In the genomic region with DNA sequence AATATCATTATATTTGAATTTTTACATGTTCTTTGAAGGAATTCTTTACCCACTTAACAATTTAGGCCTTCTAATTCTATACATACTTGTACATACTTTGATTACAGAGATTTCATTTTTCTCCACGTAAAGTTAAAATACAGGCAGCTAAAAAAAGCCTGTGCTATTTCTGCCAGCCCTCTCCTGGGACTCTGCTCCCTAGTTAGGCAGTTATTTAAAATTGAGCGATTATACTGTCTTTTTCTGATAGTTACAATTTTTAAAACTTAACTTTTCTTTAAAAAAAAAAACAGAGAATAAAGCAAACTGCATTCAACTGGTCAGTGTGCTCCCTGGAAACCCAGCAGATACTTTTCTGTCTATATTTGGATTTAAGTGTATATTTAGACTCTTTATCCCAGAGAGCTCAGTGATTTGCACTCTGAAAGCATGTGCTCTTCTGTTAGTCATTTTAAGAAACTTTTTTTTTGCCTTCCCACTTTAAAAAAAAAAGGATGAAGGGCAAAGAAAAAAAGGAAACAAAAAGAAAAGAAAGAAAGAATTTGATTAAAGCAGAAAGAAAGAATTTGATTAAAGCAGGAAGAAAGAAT, we compare ENCODE assay signal across 1 cellular context.
TF ChIP-seq lines count a peak whose summit lies in the region.

No MANE protein-coding gene starts in this region.

TF ChIP-seq in IMR-90, 13 proteins besides CTCF, POLR2A, EP300 and RAD21:
- TF ChIP-seq NFE2L2 (IDR thresholded peaks at IDR 0.05; ENCODE audit: low read depth, low read length) (no peak), FOS (IDR thresholded peaks at IDR 0.05; ENCODE audit: low read depth, low read length) (no peak), RCOR1 (IDR thresholded peaks at IDR 0.05; ENCODE audit: insufficient replicate concordance, low read length) (no peak), MXI1 (IDR thresholded peaks at IDR 0.05; ENCODE audit: borderline replicate concordance, low read depth, low read length) (no peak), SMC3 (IDR thresholded peaks at IDR 0.05; ENCODE audit: low read depth, low read length) (no peak), BHLHE40 (IDR thresholded peaks at IDR 0.05; ENCODE audit: low read depth, low read length) (no peak), ELK1 (IDR thresholded peaks at IDR 0.05; ENCODE audit: borderline replicate concordance, low read depth, low read length) (no peak), MAZ (IDR thresholded peaks at IDR 0.05; ENCODE audit: borderline replicate concordance, low read depth, low read length) (no peak), RFX5 (IDR thresholded peaks at IDR 0.05; ENCODE audit: low read depth, low read length) (no peak), USF2 (IDR thresholded peaks at IDR 0.05; ENCODE audit: low read depth, low read length) (no peak), CEBPB (IDR thresholded peaks at IDR 0.05; ENCODE audit: low read depth, low read length) (no peak)
TF ChIP-seq in IMR-90: peak in this region for 0.
